ENCODE assay signal across 8 cellular contexts in the genomic region with DNA sequence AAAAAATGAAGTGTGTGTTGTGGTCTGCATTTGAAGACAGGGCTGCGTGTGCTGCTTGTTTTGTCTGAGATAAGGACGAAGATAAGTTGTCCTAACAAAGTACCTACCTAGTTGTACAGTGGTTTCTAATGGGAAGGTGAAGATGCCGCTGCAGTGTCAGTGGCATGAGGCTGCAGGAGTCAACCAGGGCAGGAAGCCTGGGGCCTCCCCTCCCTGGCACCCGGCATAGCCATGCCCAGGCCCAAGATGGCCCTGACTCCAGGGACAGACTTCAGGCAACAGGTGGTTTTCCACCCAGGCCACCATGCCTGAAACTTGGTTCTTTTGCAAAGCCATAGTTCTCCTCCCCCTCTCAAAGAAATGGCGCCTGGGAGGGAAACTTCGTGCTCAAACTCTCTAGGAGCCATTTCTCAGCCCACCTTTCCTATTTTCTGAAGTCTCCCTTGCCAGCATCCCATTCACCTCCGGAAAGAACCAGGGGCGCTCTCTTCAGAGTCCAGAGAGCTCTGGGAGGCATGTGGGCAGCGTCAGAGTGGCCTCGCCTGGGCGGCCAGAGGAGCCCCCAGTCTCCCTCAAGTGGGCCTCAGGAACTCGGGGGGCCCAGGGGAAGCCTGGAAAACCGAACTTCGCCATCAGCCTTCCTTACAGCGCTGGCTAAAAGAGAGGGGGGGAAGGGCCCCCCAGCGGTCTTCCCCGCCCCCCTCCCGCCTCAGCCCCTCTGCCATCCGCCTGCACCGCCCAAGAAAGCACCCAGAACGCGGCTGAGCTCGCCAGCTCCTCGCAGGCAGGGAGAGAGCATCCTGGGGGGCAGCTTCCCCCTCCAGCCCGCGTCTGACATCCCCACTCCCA. TPM values are rescaled to one million over a fixed set of nuclear protein-coding genes. Genes with fewer than 3 reads are reported as not detected.
DNase-seq lines count a peak whose midpoint lies in the region; ATAC-seq and TF ChIP-seq lines count a peak whose summit lies in the region.

No MANE protein-coding gene starts in this region.

- H3K9me3 Mint-ChIP-seq in dendritic cell treated with granulocyte-macrophage colony-stimulating factor and Interleukin-4, amounts not matched to agents 40 ng/mL and 50 ng/mL, for 4 days: no peaks in the 10 kb centered on the region
- H3K9me3 Mint-ChIP-seq in naive thymus-derived CD8-positive, alpha-beta T cell: no peaks in the 10 kb centered on the region

- POLR2A ChIA-PET in naive thymus-derived CD8-positive, alpha-beta T cell (lab: Charles Lee): interaction anchor here (0.6 to 3.2 kb wide), 11 partner anchors 9 to 674 kb away, joined by 3 to 17 read pairs (median 4); partner anchors contain the start of genes AP3M1 and VDAC2

- intact Hi-C loops in dendritic cell treated with granulocyte-macrophage colony-stimulating factor and Interleukin-4, amounts not matched to agents 40 ng/mL and 50 ng/mL, for 4 days (cut with micrococcal nuclease): loop anchor here (5.0 to 10.0 kb wide), 2 partner anchors 388 to 560 kb away; partner anchors contain the start of gene VDAC2

- peak overlapping the region; percentile 92 for H3K4me3 Mint-ChIP-seq in dendritic cell treated with granulocyte-macrophage colony-stimulating factor and Interleukin-4, amounts not matched to agents 40 ng/mL and 50 ng/mL, for 4 days
- H3K4me3 Mint-ChIP-seq in naive thymus-derived CD8-positive, alpha-beta T cell: peak overlapping the region; percentile 82 to 93 (median 86)

- in situ Hi-C loops in GM13977 (cut with MboI; ENCODE audit: low pct_unique_long_range_greater_than_20kb, low sequenced_read_pairs, unreplicated experiment): no loop called here

- ATAC-seq in naive thymus-derived CD8-positive, alpha-beta T cell: no peak
- no peak for ATAC-seq in activated CD4-positive, CD25-positive, alpha-beta regulatory T cell treated with anti-CD3 and anti-CD28 coated beads, Interleukin-2, amount 50 U/mL, for 24 hours
- ATAC-seq in GM18907 (IDR thresholded peaks at IDR 0.05; ENCODE audit: unreplicated experiment): no peak
- ATAC-seq in GM21786 (IDR thresholded peaks at IDR 0.05; ENCODE audit: unreplicated experiment): no peak

- peak; percentile 34 for DNase-seq in GM13977 (ENCODE audit: low spot score)
- DNase-seq in T-helper 9 cell: peak; percentile 13
- peak in 8 of 10 donors; percentile 14 to 69 (median 35) for DNase-seq in naive thymus-derived CD8-positive, alpha-beta T cell
- DNase-seq in ureter (ENCODE audit: low spot score): peak; percentile 49

- peaks cover 12% of the 10 kb centered on the region for H3K36me3 Mint-ChIP-seq in dendritic cell treated with granulocyte-macrophage colony-stimulating factor and Interleukin-4, amounts not matched to agents 40 ng/mL and 50 ng/mL, for 4 days (ENCODE audit: low read depth)
- no peaks in the 10 kb centered on the region for H3K36me3 Mint-ChIP-seq in naive thymus-derived CD8-positive, alpha-beta T cell

- H3K27me3 Mint-ChIP-seq in dendritic cell treated with granulocyte-macrophage colony-stimulating factor and Interleukin-4, amounts not matched to agents 40 ng/mL and 50 ng/mL, for 4 days: peaks cover 8% of the 10 kb centered on the region
- no peaks in the 10 kb centered on the region for H3K27me3 Mint-ChIP-seq in naive thymus-derived CD8-positive, alpha-beta T cell

- no peak for TF ChIP-seq CTCF in GM13977 (IDR thresholded peaks at IDR 0.05; ENCODE audit: extremely low read depth, insufficient read depth, missing control alignments)

- H3K27ac Mint-ChIP-seq in dendritic cell treated with granulocyte-macrophage colony-stimulating factor and Interleukin-4, amounts not matched to agents 40 ng/mL and 50 ng/mL, for 4 days: peak overlapping the region; percentile 91
- H3K27ac Mint-ChIP-seq in naive thymus-derived CD8-positive, alpha-beta T cell: peak overlapping the region; percentile 82 to 97 (median 93)

- peaks cover 37% of the 10 kb centered on the region for H3K4me1 Mint-ChIP-seq in dendritic cell treated with granulocyte-macrophage colony-stimulating factor and Interleukin-4, amounts not matched to agents 40 ng/mL and 50 ng/mL, for 4 days (ENCODE audit: low read depth)
- peaks cover 30 to 62% (median 55%) of the 10 kb centered on the region in 4 donors for H3K4me1 Mint-ChIP-seq in naive thymus-derived CD8-positive, alpha-beta T cell

RNA-seq across cellular contexts. Expression of gene KAT6B, which starts 2.0 kb away (rescaled TPM):
- 10 to 100 TPM; 69.6 to 70.3 TPM for total RNA-seq in naive thymus-derived CD8-positive, alpha-beta T cell
- polyA plus RNA-seq in naive thymus-derived CD8-positive, alpha-beta T cell: 10 to 100 TPM; 19.0 to 29.3 (median 26.2) TPM
- 56.2 TPM for total RNA-seq in ureter
